18 cellular contexts compared by ENCODE assay signal in the genomic region with DNA sequence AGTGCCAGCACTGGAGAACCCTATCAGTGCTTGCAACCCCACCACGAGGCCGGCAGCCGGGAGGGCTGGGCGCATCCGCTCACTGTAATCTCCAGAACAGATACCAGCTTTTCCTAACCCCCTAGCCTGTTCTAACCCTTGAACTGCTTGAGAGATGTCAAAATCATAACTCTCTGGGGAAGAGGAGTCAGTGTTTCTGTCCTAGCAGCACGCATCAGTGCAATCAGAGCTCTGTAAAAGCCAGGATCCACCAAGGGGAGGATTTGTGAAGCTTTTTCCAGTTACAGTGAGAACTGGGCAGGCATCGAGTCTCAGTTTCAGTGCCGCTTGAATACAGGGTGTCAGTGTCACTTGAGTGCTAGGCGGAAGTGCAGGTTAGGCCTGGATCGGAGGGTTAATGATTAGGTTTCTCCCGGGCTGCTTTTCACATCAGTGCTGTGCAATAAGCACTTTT.
A peak's percentile ranks its signal among the peaks of the same experiment; 100 is the strongest.
DNase-seq lines count a peak whose midpoint lies in the region; ATAC-seq and TF ChIP-seq lines count a peak whose summit lies in the region.
"Had no signal": no experiment of that assay in that cellular context is flagged by ENCODE, and none has a peak within 500 bp of the region (broad histone marks: within the 10 kb centered on the region; RNA-seq: fewer than 3 reads in every experiment).

No MANE protein-coding gene starts in this region.

- no peaks in the 10 kb centered on the region for H3K9me3 Mint-ChIP-seq in neural progenitor cell
- H3K9me3 Mint-ChIP-seq: activated naive CD8-positive, alpha-beta T cell treated with anti-CD3 and anti-CD28 coated beads, Interleukin-2, amount 50 U/mL, for 24 hours; CD8-positive, alpha-beta T cell had no signal

- POLR2A ChIA-PET in PC-3 (lab: Charles Lee; ENCODE audit: unreplicated experiment) = no interaction called here

- H3K27ac Mint-ChIP-seq in neural progenitor cell = peak overlapping the region; percentile 35
- H3K27ac Mint-ChIP-seq: activated naive CD8-positive, alpha-beta T cell treated with anti-CD3 and anti-CD28 coated beads, Interleukin-2, amount 50 U/mL, for 24 hours; CD8-positive, alpha-beta T cell had no signal

- H3K4me2 ChIP-seq in neural progenitor cell (no peak overlapping the region), PC-3 (ENCODE audit: low read length) (no peak overlapping the region)

- H3K27ac ChIP-seq in neural progenitor cell = no peak overlapping the region
- H3K27ac ChIP-seq in PC-3 (ENCODE audit: low read length) = no peak overlapping the region
- H3K27ac ChIP-seq: skin epidermis, suprapubic skin had no signal

- H3F3A ChIP-seq in neural progenitor cell (ENCODE audit: low read depth) (no peaks in the 10 kb centered on the region), PC-3 (ENCODE audit: low read length, unreplicated experiment) (no peaks in the 10 kb centered on the region)

- peaks cover 4% of the 10 kb centered on the region for H3K27me3 Mint-ChIP-seq in neural progenitor cell (ENCODE audit: insufficient read depth, low read depth)

- BruUV-seq in PC-3 (replicated peaks; lab: Mats Ljungman, UMichigan) = no TSS peak

- DNase-seq in DMS53 (lab: John Stamatoyannopoulos, UW) = peak; percentile 92
- DNase-seq in NCI-H510A (lab: John Stamatoyannopoulos, UW) = peak; percentile 64
- peak; percentile 77 for DNase-seq in kidney tubule cell (ENCODE audit: low spot score)
- DNase-seq in neural progenitor cell (ENCODE audit: low spot score) = no peak
- no peak for DNase-seq in PC-3
- DNase-seq in stimulated activated CD4-positive, alpha-beta T cell treated with anti-CD3 and anti-CD28 coated beads, Interleukin-15, amount 100 ng/mL, for 24 hours = no peak
- no peak for DNase-seq in NCI-H2029 (lab: John Stamatoyannopoulos, UW)
- DNase-seq: activated CD4-positive, alpha-beta T cell treated with anti-CD3 and anti-CD28 coated beads, Interleukin-2, amount 50 U/mL, for 48 hours; activated naive CD8-positive, alpha-beta T cell treated with anti-CD3 and anti-CD28 coated beads, Interleukin-2, amount 50 U/mL, for 24 hours; CD8-positive, alpha-beta T cell; effector CD8-positive, alpha-beta T cell; midbrain; NCI-H2029 treated with DMSO at 0.1 percent for 48 hours; stimulated activated CD4-positive, alpha-beta T cell treated with anti-CD3 and anti-CD28 coated beads, Interleukin-4, amount 100 ng/mL, for 4 hours; stimulated activated CD8-positive, alpha-beta memory T cell treated with anti-CD3 and anti-CD28 coated beads, Interleukin-4, amount 100 ng/mL, for 48 hours had no signal

- TF ChIP-seq CTCF in neural progenitor cell (IDR thresholded peaks at IDR 0.05) (no peak), PC-3 (conservative IDR thresholded peaks at IDR 0.05; ENCODE audit: low read depth, low read length) (no peak)

- no peak overlapping the region for H3K4me3 Mint-ChIP-seq in neural progenitor cell
- H3K4me3 Mint-ChIP-seq: activated naive CD8-positive, alpha-beta T cell treated with anti-CD3 and anti-CD28 coated beads, Interleukin-2, amount 50 U/mL, for 24 hours; CD8-positive, alpha-beta T cell had no signal

- H3K4me3 ChIP-seq in neural progenitor cell = no peak overlapping the region
- no peak overlapping the region for H3K4me3 ChIP-seq in PC-3 (ENCODE audit: low read length)
- H3K4me3 ChIP-seq: skin epidermis, suprapubic skin had no signal

- H3K9ac ChIP-seq in neural progenitor cell (no peak overlapping the region), PC-3 (ENCODE audit: low read length) (no peak overlapping the region)

- no peaks in the 10 kb centered on the region for H3K9me2 ChIP-seq in PC-3 (replicated peaks; ENCODE audit: low read length)

- no peaks in the 10 kb centered on the region for H3K9me3 ChIP-seq in neural progenitor cell (ENCODE audit: low read depth)
- no peaks in the 10 kb centered on the region for H3K9me3 ChIP-seq in PC-3 (ENCODE audit: low read length)
- H3K9me3 ChIP-seq: suprapubic skin had no signal

- no peaks in the 10 kb centered on the region for H3K36me3 Mint-ChIP-seq in neural progenitor cell
- H3K36me3 Mint-ChIP-seq: CD8-positive, alpha-beta T cell had no signal

- H2AFZ ChIP-seq in neural progenitor cell (replicated peaks) (no peak overlapping the region), PC-3 (ENCODE audit: low read length) (no peak overlapping the region)

- no peaks in the 10 kb centered on the region for H3K36me3 ChIP-seq in neural progenitor cell
- H3K36me3 ChIP-seq in PC-3 (ENCODE audit: low read depth, low read length) = no peaks in the 10 kb centered on the region
- H3K36me3 ChIP-seq: suprapubic skin had no signal

- intact Hi-C loops in PC-3 (cut with micrococcal nuclease) = no loop called here

- H3K4me1 Mint-ChIP-seq in neural progenitor cell = peaks cover 15% of the 10 kb centered on the region

- H4K20me1 ChIP-seq in neural progenitor cell (ENCODE audit: low read depth) = no peaks in the 10 kb centered on the region
- H4K20me1 ChIP-seq in PC-3 (ENCODE audit: low read length) = no peaks in the 10 kb centered on the region

- H3K79me2 ChIP-seq in neural progenitor cell (ENCODE audit: low read depth) (no peaks in the 10 kb centered on the region), PC-3 (ENCODE audit: low read length) (no peaks in the 10 kb centered on the region)

- H3K4me1 ChIP-seq in neural progenitor cell = peaks cover 7% of the 10 kb centered on the region
- no peaks in the 10 kb centered on the region for H3K4me1 ChIP-seq in PC-3 (ENCODE audit: insufficient read depth, low read length)
- H3K4me1 ChIP-seq: suprapubic skin had no signal

- no peaks in the 10 kb centered on the region for H3K27me3 ChIP-seq in neural progenitor cell
- no peaks in the 10 kb centered on the region for H3K27me3 ChIP-seq in PC-3 (ENCODE audit: low read length)
- H3K27me3 ChIP-seq: suprapubic skin had no signal

- CTCF ChIA-PET in PC-3 (lab: Charles Lee) = no interaction called here

- ATAC-seq in PC-3 = no peak
- no peak for ATAC-seq in GM18517 (IDR thresholded peaks at IDR 0.05; ENCODE audit: unreplicated experiment)
- ATAC-seq: activated naive CD8-positive, alpha-beta T cell treated with anti-CD3 and anti-CD28 coated beads, Interleukin-2, amount 50 U/mL, for 24 hours; CD8-positive, alpha-beta T cell had no signal

Comparison
In these comparisons a context has a peak if more than half of its experiments do, and no peak if none do; other contexts are left out.
1. DNase-seq: peak in DMS53 (single experiment), NCI-H510A (single experiment) and kidney tubule cell (single experiment); none in neural progenitor cell (single experiment), PC-3 (single experiment), stimulated activated CD4-positive, alpha-beta T cell treated with anti-CD3 and anti-CD28 coated beads, Interleukin-15, amount 100 ng/mL, for 24 hours (single experiment) and NCI-H2029 (single experiment).